In genomic region chr13:99178636-99179035, GRCh38 we compare ENCODE assay signal across 12 cellular contexts. TPM values are rescaled to one million over a fixed set of nuclear protein-coding genes. Genes with fewer than 3 reads are reported as not detected.
DNase-seq lines count a peak whose midpoint lies in the region; ATAC-seq, FAIRE-seq and TF ChIP-seq lines count a peak whose summit lies in the region.
"Had no signal": no experiment of that assay in that cellular context is flagged by ENCODE, and none has a peak within 500 bp of the region (broad histone marks: within the 10 kb centered on the region; RNA-seq: fewer than 3 reads in every experiment).

No MANE protein-coding gene starts in this region.

- no peak overlapping the region for H3K4me3 Mint-ChIP-seq in activated CD4-positive, alpha-beta T cell treated with anti-CD3 and anti-CD28 coated beads, Interleukin-2, amount 10 ng/mL, durations not matched to agents 24 days and 14 days
- peak overlapping the region in 8 of 10 donors; percentile 21 to 66 (median 58) for H3K4me3 Mint-ChIP-seq in naive thymus-derived CD4-positive, alpha-beta T cell

- H3K4me1 Mint-ChIP-seq in activated CD4-positive, alpha-beta T cell treated with anti-CD3 and anti-CD28 coated beads, Interleukin-2, amount 10 ng/mL, durations not matched to agents 24 days and 14 days = peaks cover 31% of the 10 kb centered on the region
- peaks cover 22 to 44% (median 39%) of the 10 kb centered on the region in 7 donors for H3K4me1 Mint-ChIP-seq in naive thymus-derived CD4-positive, alpha-beta T cell

- peaks cover 4% of the 10 kb centered on the region for H3K9me3 Mint-ChIP-seq in activated CD4-positive, alpha-beta T cell treated with anti-CD3 and anti-CD28 coated beads, Interleukin-2, amount 10 ng/mL, durations not matched to agents 24 days and 14 days
- H3K9me3 Mint-ChIP-seq in naive thymus-derived CD4-positive, alpha-beta T cell = peaks cover 0 to 20% (median 5%) of the 10 kb centered on the region in 11 donors

- 43 to 46% methylated on average over 4 of the region's 4 CpGs for WGBS in GM23248 (ENCODE audit: low coverage in 1 of 2, low lambda C conversion rate in 2 of 2, missing lambda C conversion rate in 2 of 2), 2 experiments

- H3K9me2 ChIP-seq in SU-DHL-6 (replicated peaks; ENCODE audit: insufficient read depth, low read length) (no peaks in the 10 kb centered on the region), GM23248 (ENCODE audit: insufficient read depth) (no peaks in the 10 kb centered on the region)

- no peaks in the 10 kb centered on the region for H3K36me3 ChIP-seq in SU-DHL-6 (ENCODE audit: low read length)
- H3K36me3 ChIP-seq in naive thymus-derived CD4-positive, alpha-beta T cell (ENCODE audit: control insufficient read depth in 2 of 3, insufficient read depth in 3 of 3, low read length in 3 of 3) = no peaks in the 10 kb centered on the region
- no peaks in the 10 kb centered on the region for H3K36me3 ChIP-seq in GM23248 (ENCODE audit: low read depth)
- H3K36me3 ChIP-seq: transverse colon had no signal

- H2AFZ ChIP-seq in SU-DHL-6 (ENCODE audit: low read depth, low read length, severe bottlenecking) = no peak overlapping the region
- no peak overlapping the region for H2AFZ ChIP-seq in GM23248

- H3K4me2 ChIP-seq in SU-DHL-6 (ENCODE audit: low read depth, low read length, poor library complexity, severe bottlenecking) (peak overlapping the region; percentile 9), GM23248 (ENCODE audit: unreplicated experiment) (no peak overlapping the region)

- H3K27ac ChIP-seq in SU-DHL-6 (ENCODE audit: low read depth, low read length) (no peak overlapping the region), GM23248 (no peak overlapping the region)
- no peak overlapping the region for H3K27ac ChIP-seq in naive thymus-derived CD4-positive, alpha-beta T cell (ENCODE audit: low read depth, low read length)
- H3K27ac ChIP-seq: transverse colon had no signal

- ATAC-seq in HG02759 (IDR thresholded peaks at IDR 0.05; ENCODE audit: unreplicated experiment) = peak; percentile 74
- peak; percentile 39 for ATAC-seq in naive thymus-derived CD4-positive, alpha-beta T cell

- H3K4me1 ChIP-seq in naive thymus-derived CD4-positive, alpha-beta T cell (ENCODE audit: control insufficient read depth in 2 of 2, insufficient read depth in 2 of 2, low read length in 2 of 2) = peaks cover 22 to 24% of the 10 kb centered on the region in 2 donors
- H3K4me1 ChIP-seq in GM23248 (ENCODE audit: insufficient read depth) = no peaks in the 10 kb centered on the region

- DNase-seq in activated CD4-positive, alpha-beta T cell treated with anti-CD3 and anti-CD28 coated beads, Interleukin-2, amount 10 ng/mL, durations not matched to agents 24 days and 14 days = peak; percentile 65
- DNase-seq in activated CD4-positive, alpha-beta T cell treated with anti-CD3 and anti-CD28 coated beads for 1 hour = no peak
- DNase-seq in naive thymus-derived CD4-positive, alpha-beta T cell = peak in 1 of 9 donors; percentile 16
- DNase-seq in NCI-H345 (lab: John Stamatoyannopoulos, UW) (no peak), GM23248 (no peak), GM12892 (ENCODE audit: insufficient read length) (no peak)
- DNase-seq: effector CD4-positive, alpha-beta T cell; NCI-H2081 treated with DMSO at 0.1 percent for 48 hours; transverse colon had no signal

- FAIRE-seq in GM12892 (lab: Jason Lieb, UNC) = no peak

- H3K27ac Mint-ChIP-seq in activated CD4-positive, alpha-beta T cell treated with anti-CD3 and anti-CD28 coated beads, Interleukin-2, amount 10 ng/mL, durations not matched to agents 24 days and 14 days = no peak overlapping the region
- H3K27ac Mint-ChIP-seq in naive thymus-derived CD4-positive, alpha-beta T cell = peak overlapping the region in 8 of 9 donors; percentile 52 to 90 (median 72)
- H3K27ac Mint-ChIP-seq: activated T-helper 1 cell treated with anti-CD3 and anti-CD28 coated beads, Interleukin-12 subunit alpha, Interleukin-12 subunit beta, Interleukin-2, Interleukin-4 antibody, amounts not matched to agents 30 ng/mL and 10 ng/mL and 1 ng/mL, durations not matched to agents 14 hours and 24 hours and 36 hours had no signal

- H3K36me3 Mint-ChIP-seq in activated CD4-positive, alpha-beta T cell treated with anti-CD3 and anti-CD28 coated beads, Interleukin-2, amount 10 ng/mL, durations not matched to agents 24 days and 14 days (ENCODE audit: low read depth) = peaks cover 1% of the 10 kb centered on the region
- H3K36me3 Mint-ChIP-seq in naive thymus-derived CD4-positive, alpha-beta T cell = peaks cover 0 to 10% (median 4%) of the 10 kb centered on the region in 5 donors

- H4K20me1 ChIP-seq in SU-DHL-6 (ENCODE audit: low read depth, low read length) = no peaks in the 10 kb centered on the region
- no peaks in the 10 kb centered on the region for H4K20me1 ChIP-seq in GM23248 (ENCODE audit: insufficient read depth)

- TF ChIP-seq POLR2A in GM12892 (IDR thresholded peaks at IDR 0.05; ENCODE audit: low read depth, low read length) = no peak

- H3K4me3 ChIP-seq in SU-DHL-6 (ENCODE audit: insufficient read depth, low read length, poor library complexity, severe bottlenecking) (no peak overlapping the region), GM23248 (no peak overlapping the region)
- H3K4me3 ChIP-seq in naive thymus-derived CD4-positive, alpha-beta T cell (ENCODE audit: low read length) = no peak overlapping the region
- H3K4me3 ChIP-seq: transverse colon had no signal

- H3F3A ChIP-seq in SU-DHL-6 (ENCODE audit: insufficient read depth) = no peaks in the 10 kb centered on the region
- no peaks in the 10 kb centered on the region for H3F3A ChIP-seq in GM23248 (ENCODE audit: insufficient read depth)

- H3K27me3 ChIP-seq in SU-DHL-6 (ENCODE audit: low read length) (no peaks in the 10 kb centered on the region), GM23248 (replicated peaks; ENCODE audit: insufficient read depth) (peaks cover 8% of the 10 kb centered on the region; the same call in 1 of the 2 replicates)
- H3K27me3 ChIP-seq in naive thymus-derived CD4-positive, alpha-beta T cell (ENCODE audit: control insufficient read depth in 2 of 2, insufficient read depth in 2 of 2, low read length in 2 of 2) = no peaks in the 10 kb centered on the region

- CTCF ChIA-PET in naive thymus-derived CD4-positive, alpha-beta T cell (lab: Charles Lee) = interaction anchor here (2.2 to 12.1 kb wide), 2 partner anchors 81 to 89 kb away, joined by 7 to 232 read pairs; no protein-coding TSS in a partner anchor

- peaks cover 7% of the 10 kb centered on the region for H3K27me3 Mint-ChIP-seq in activated CD4-positive, alpha-beta T cell treated with anti-CD3 and anti-CD28 coated beads, Interleukin-2, amount 10 ng/mL, durations not matched to agents 24 days and 14 days
- H3K27me3 Mint-ChIP-seq in naive thymus-derived CD4-positive, alpha-beta T cell = peaks cover 0 to 7% (median 0%) of the 10 kb centered on the region in 5 donors

- POLR2A ChIA-PET in naive thymus-derived CD4-positive, alpha-beta T cell (lab: Charles Lee) = interaction anchor here (0.6 kb wide), 1 partner anchor 38 kb away, joined by 3 read pairs; no protein-coding TSS in a partner anchor

- in situ Hi-C loops in GM23248 (cut with MboI) = loop anchor here (10.0 kb wide), 2 partner anchors 86 to 246 kb away; no protein-coding TSS in a partner anchor

- no peaks in the 10 kb centered on the region for H3K79me2 ChIP-seq in SU-DHL-6 (ENCODE audit: insufficient read depth, low read length)
- H3K79me2 ChIP-seq in GM23248 (ENCODE audit: insufficient read depth) = no peaks in the 10 kb centered on the region

- H3K9ac ChIP-seq in SU-DHL-6 (ENCODE audit: low read length) (no peak overlapping the region), GM23248 (no peak overlapping the region)

- no peak for TF ChIP-seq CTCF in SU-DHL-6 (IDR thresholded peaks at IDR 0.05; ENCODE audit: insufficient read depth, low read length, poor library complexity, severe bottlenecking)

- H3K9me3 ChIP-seq in SU-DHL-6 (ENCODE audit: insufficient read depth, low read length) = peaks cover 12% of the 10 kb centered on the region; the same call in 1 of the 2 replicates
- peaks cover 0 to 10% (median 3%) of the 10 kb centered on the region in 3 experiments for H3K9me3 ChIP-seq in naive thymus-derived CD4-positive, alpha-beta T cell (ENCODE audit: control insufficient read depth in 2 of 3, low read length in 3 of 3)
- no peaks in the 10 kb centered on the region for H3K9me3 ChIP-seq in GM23248 (ENCODE audit: low read depth)

- intact Hi-C loops in activated CD4-positive, alpha-beta T cell treated with anti-CD3 and anti-CD28 coated beads, Interleukin-2, amount 10 ng/mL, durations not matched to agents 24 days and 14 days (cut with micrococcal nuclease) = no loop called here
- intact Hi-C loops in naive thymus-derived CD4-positive, alpha-beta T cell (cut with micrococcal nuclease) = loop anchor here (5.0 to 10.0 kb wide), 4 partner anchors 146 to 1056 kb away; no protein-coding TSS in a partner anchor

RNA-seq across cellular contexts. Expression of gene UBAC2, which starts 22.0 kb away (rescaled TPM):
- total RNA-seq in activated CD4-positive, alpha-beta T cell treated with anti-CD3 and anti-CD28 coated beads, Interleukin-2, amount 10 ng/mL, durations not matched to agents 24 days and 14 days = 52.6 and 52.8 TPM in 2 replicates
- total RNA-seq in naive thymus-derived CD4-positive, alpha-beta T cell = 100 to 1,000 TPM in 2 of 5 experiments, 10 to 100 TPM in 3; 63.3 to 114 (median 90.2) TPM
- 100 to 1,000 TPM; 142 TPM for polyA plus RNA-seq in naive thymus-derived CD4-positive, alpha-beta T cell
- 44.8 and 66.1 TPM in 2 replicates for total RNA-seq in GM23248 (2014; rRNA removed; shearing (Covaris generic))
- polyA plus RNA-seq in GM23248 (2016; fragmentation: Nextera tagmentation; extraction: Ambion mirVana) = 95.9 and 96.5 TPM in 2 replicates
- 12.5 TPM for polyA plus RNA-seq in GM12892 (2012; ENCODE audit: missing spikeins)
